26 cellular contexts compared by ENCODE assay signal in genomic region chr1:89530690-89531089, GRCh38. TPM values are rescaled to one million over a fixed set of nuclear protein-coding genes. Genes with fewer than 3 reads are reported as not detected.
DNase-seq lines count a peak whose midpoint lies in the region; ATAC-seq and TF ChIP-seq lines count a peak whose summit lies in the region.
"Had no signal": no experiment of that assay in that cellular context is flagged by ENCODE, and none has a peak within 500 bp of the region (broad histone marks: within the 10 kb centered on the region; RNA-seq: fewer than 3 reads in every experiment).

No MANE protein-coding gene starts in this region.

- H3K23ac ChIP-seq in H9 (ENCODE audit: insufficient read length, low read depth, low read length) (no peak overlapping the region), mesenchymal stem cell (ENCODE audit: low read length in 2 of 2) (no peak overlapping the region)

- H3K9me3 ChIP-seq in H9 (ENCODE audit: control insufficient read depth, low read depth, low read length) (no peaks in the 10 kb centered on the region), mesenchymal stem cell (ENCODE audit: control insufficient read depth, low read length) (no peaks in the 10 kb centered on the region), stomach (no peaks in the 10 kb centered on the region)
- H3K9me3 ChIP-seq: breast epithelium, SJCRH30, tibial nerve had no signal

- no CpG with 5 or more reads among the region's 7 CpGs for WGBS in H9 (ENCODE audit: extremely low coverage, insufficient read length, low lambda C conversion rate)
- WGBS in mesenchymal stem cell, result 80% methylated on average over 7 of the region's 7 CpGs
- WGBS in stomach, 5 donors, result 83 to 90% (median 86%) methylated on average over 7 of the region's 7 CpGs

- intact Hi-C loops in stomach (cut with DNase I; ENCODE audit: low total_unique reads), result no loop called here

- H3K27me3 ChIP-seq in H9 (ENCODE audit: insufficient read depth, low read length) (no peaks in the 10 kb centered on the region), mesenchymal stem cell (ENCODE audit: control insufficient read depth in 1 of 2, insufficient read depth in 1 of 2, low read length in 2 of 2) (no peaks in the 10 kb centered on the region), stomach (no peaks in the 10 kb centered on the region)
- H3K27me3 ChIP-seq: breast epithelium, SJCRH30, tibial nerve had no signal

- H3K4me1 Mint-ChIP-seq in H9, result peaks cover 28 to 40% of the 10 kb centered on the region in 2 experiments
- peaks cover 36% of the 10 kb centered on the region for H3K4me1 Mint-ChIP-seq in activated T-helper 17 cell treated with anti-CD3 and anti-CD28 coated beads, Interleukin-2, amount 50 U/mL, for 72 hours

- no peaks in the 10 kb centered on the region; a peak in 1 of 5 replicates for H3K9me3 Mint-ChIP-seq in H9
- peaks cover 5% of the 10 kb centered on the region for H3K9me3 Mint-ChIP-seq in activated T-helper 17 cell treated with anti-CD3 and anti-CD28 coated beads, Interleukin-2, amount 50 U/mL, for 72 hours
- H3K9me3 Mint-ChIP-seq: activated B cell treated with CpG ODN at 0.5 μM for 24 hours; activated CD4-positive, alpha-beta memory T cell treated with anti-CD3 and anti-CD28 coated beads for 36 hours; CD8-positive, alpha-beta T cell; natural killer cell had no signal

- H3K79me1 ChIP-seq in H9 (ENCODE audit: insufficient read depth, low read depth, low read length, poor library complexity, severe bottlenecking) (no peaks in the 10 kb centered on the region), mesenchymal stem cell (replicated peaks; ENCODE audit: low read length, poor library complexity, severe bottlenecking) (peaks cover 8% of the 10 kb centered on the region)

- H3K9ac ChIP-seq in H9 (ENCODE audit: extremely low read depth, insufficient read length, low read length) (no peak overlapping the region), mesenchymal stem cell (ENCODE audit: low read length) (no peak overlapping the region)
- H3K9ac ChIP-seq: KMS-11 had no signal

- H3K14ac ChIP-seq in H9 (ENCODE audit: insufficient read depth, low read length), result no peak overlapping the region
- no peak overlapping the region for H3K14ac ChIP-seq in mesenchymal stem cell (ENCODE audit: low read length in 2 of 2)

- no peak for TF ChIP-seq POLR2A in stomach (IDR thresholded peaks at IDR 0.05)

- no peak overlapping the region for H4K91ac ChIP-seq in H9 (ENCODE audit: insufficient read length, low read depth, low read length)
- H4K91ac ChIP-seq in mesenchymal stem cell (ENCODE audit: low read length), result peak overlapping the region; percentile 50

- no peak overlapping the region for H4K8ac ChIP-seq in H9 (replicated peaks; ENCODE audit: insufficient read length, low read depth, low read length)
- H4K8ac ChIP-seq in mesenchymal stem cell (ENCODE audit: low read length), result no peak overlapping the region

- H3K79me2 ChIP-seq in H9 (ENCODE audit: insufficient read depth, low read length), result peaks cover 27% of the 10 kb centered on the region; the same call in 1 of the 2 replicates

- H2BK5ac ChIP-seq in H9 (ENCODE audit: insufficient read length, low read length), result no peak overlapping the region
- no peak overlapping the region for H2BK5ac ChIP-seq in mesenchymal stem cell (ENCODE audit: low read depth, low read length, poor library complexity, severe bottlenecking)

- H2BK20ac ChIP-seq in H9 (ENCODE audit: low read depth, low read length, poor library complexity, severe bottlenecking), result no peak overlapping the region

- H2BK12ac ChIP-seq in H9 (ENCODE audit: insufficient read length, low read depth, low read length), result no peak overlapping the region
- no peak overlapping the region for H2BK12ac ChIP-seq in mesenchymal stem cell (ENCODE audit: low read length in 2 of 2)

- H3K23me2 ChIP-seq in H9 (ENCODE audit: insufficient read length, low read depth, low read length, poor library complexity, severe bottlenecking), result no peaks in the 10 kb centered on the region

- no peak for TF ChIP-seq EP300 in stomach (IDR thresholded peaks at IDR 0.05)

- TF ChIP-seq CTCF in H9 (conservative IDR thresholded peaks at IDR 0.05) (no peak), stomach (IDR thresholded peaks at IDR 0.05) (no peak)

- H3K27me3 Mint-ChIP-seq in H9 (ENCODE audit: low read depth), result no peaks in the 10 kb centered on the region
- H3K27me3 Mint-ChIP-seq in activated T-helper 17 cell treated with anti-CD3 and anti-CD28 coated beads, Interleukin-2, amount 50 U/mL, for 72 hours, result no peaks in the 10 kb centered on the region
- H3K27me3 Mint-ChIP-seq: activated B cell treated with CpG ODN at 0.5 μM for 24 hours; activated CD4-positive, alpha-beta memory T cell treated with anti-CD3 and anti-CD28 coated beads for 36 hours; B cell had no signal

- no peaks in the 10 kb centered on the region for H4K20me1 ChIP-seq in H9 (ENCODE audit: control insufficient read depth, insufficient read depth, insufficient read length)

- H2AFZ ChIP-seq in H9 (ENCODE audit: low read length) (no peak overlapping the region), mesenchymal stem cell (ENCODE audit: low read depth, low read length) (no peak overlapping the region)

- H3K36me3 ChIP-seq in mesenchymal stem cell (ENCODE audit: control insufficient read depth in 1 of 2, insufficient read depth in 2 of 2, low read depth in 1 of 2, low read length in 2 of 2) (no peaks in the 10 kb centered on the region), stomach (no peaks in the 10 kb centered on the region)
- H3K36me3 ChIP-seq: breast epithelium, SJCRH30 had no signal

- H2AK5ac ChIP-seq in H9 (ENCODE audit: insufficient read length, low read length) (no peak overlapping the region), mesenchymal stem cell (ENCODE audit: low read length, severe bottlenecking) (no peak overlapping the region)

- H3K4me1 ChIP-seq in H9 (ENCODE audit: insufficient read depth, low read length), result peaks cover 8% of the 10 kb centered on the region; the same call in 1 of the 2 replicates
- no peaks in the 10 kb centered on the region for H3K4me1 ChIP-seq in mesenchymal stem cell (ENCODE audit: control insufficient read depth, insufficient read depth, low read depth, low read length)
- H3K4me1 ChIP-seq in stomach, result peaks cover 11 to 36% (median 21%) of the 10 kb centered on the region in 4 donors
- H3K4me1 ChIP-seq: SJCRH30 had no signal

- H3K18ac ChIP-seq in H9 (ENCODE audit: insufficient read length, low read depth, low read length) (no peak overlapping the region), mesenchymal stem cell (ENCODE audit: low read depth in 1 of 2, low read length in 2 of 2) (no peak overlapping the region)

- H3K56ac ChIP-seq in H9 (ENCODE audit: insufficient read length, low read depth, low read length), result no peak overlapping the region

- peak overlapping the region; percentile 32 for H3K4me2 ChIP-seq in H9 (ENCODE audit: insufficient read depth, insufficient read length, low read length)
- H3K4me2 ChIP-seq in mesenchymal stem cell (ENCODE audit: low read length, poor library complexity, severe bottlenecking), result no peak overlapping the region
- H3K4me2 ChIP-seq: KMS-11 had no signal

- H4K5ac ChIP-seq in H9 (ENCODE audit: insufficient read length, low read depth, low read length), result no peak overlapping the region

- H3K36me3 Mint-ChIP-seq in H9 (ENCODE audit: insufficient read depth in 1 of 3, low read depth in 3 of 3), result peaks cover 8 to 15% (median 12%) of the 10 kb centered on the region in 3 experiments; a peak in 5 of 7 replicates
- peaks cover 18% of the 10 kb centered on the region for H3K36me3 Mint-ChIP-seq in activated T-helper 17 cell treated with anti-CD3 and anti-CD28 coated beads, Interleukin-2, amount 50 U/mL, for 72 hours (ENCODE audit: low read depth)
- H3K36me3 Mint-ChIP-seq: natural killer cell had no signal

- H2BK120ac ChIP-seq in H9 (ENCODE audit: low read depth, low read length, poor library complexity, severe bottlenecking) (no peak overlapping the region), mesenchymal stem cell (ENCODE audit: low read depth, low read length) (no peak overlapping the region)

- H2BK15ac ChIP-seq in H9 (ENCODE audit: low read depth, low read length), result no peak overlapping the region
- no peak overlapping the region for H2BK15ac ChIP-seq in mesenchymal stem cell (ENCODE audit: low read depth, poor library complexity, severe bottlenecking)

- DNase-seq in NCI-H82 (lab: John Stamatoyannopoulos, UW) (peak; percentile 33), NCI-H82 treated with DMSO at 0.1 percent for 48 hours (lab: John Stamatoyannopoulos, UW; ENCODE audit: unreplicated experiment) (no peak), H9 (peak; percentile 44), mesenchymal stem cell (no peak), stomach (no peak), putamen (ENCODE audit: low spot score) (no peak)
- DNase-seq: activated B cell treated with CpG ODN at 0.5 μM for 24 hours; activated CD4-positive, alpha-beta memory T cell treated with anti-CD3 and anti-CD28 coated beads for 36 hours; activated CD8-positive, alpha-beta memory T cell treated with anti-CD3 and anti-CD28 coated beads, Interleukin-2, amount 50 U/mL, for 4 hours; activated gamma-delta T cell; amniotic stem cell; CD8-positive, alpha-beta T cell; DMS153; effector CD4-positive, alpha-beta T cell; natural killer cell; NCI-H1436; NCI-H526; SJCRH30; stimulated activated naive CD4-positive, alpha-beta T cell treated with Interleukin-2 at 50 U/mL for 16 hours had no signal

- peak overlapping the region in 2 of 3 experiments; percentile 10 to 24; a peak in 2 of 7 replicates for H3K27ac Mint-ChIP-seq in H9
- no peak overlapping the region for H3K27ac Mint-ChIP-seq in activated T-helper 17 cell treated with anti-CD3 and anti-CD28 coated beads, Interleukin-2, amount 50 U/mL, for 72 hours
- H3K27ac Mint-ChIP-seq: activated B cell treated with CpG ODN at 0.5 μM for 24 hours; B cell; CD8-positive, alpha-beta T cell; natural killer cell had no signal

- H3T11ph ChIP-seq in H9 (ENCODE audit: low read length), result no peak overlapping the region

- peak overlapping the region in 1 of 2 experiments; percentile 1; a peak in 1 of 5 replicates for H3K4me3 Mint-ChIP-seq in H9
- H3K4me3 Mint-ChIP-seq in activated T-helper 17 cell treated with anti-CD3 and anti-CD28 coated beads, Interleukin-2, amount 50 U/mL, for 72 hours, result peak overlapping the region; percentile 34
- H3K4me3 Mint-ChIP-seq: activated B cell treated with CpG ODN at 0.5 μM for 24 hours; activated CD4-positive, alpha-beta memory T cell treated with anti-CD3 and anti-CD28 coated beads for 36 hours; B cell; CD8-positive, alpha-beta T cell; natural killer cell had no signal

- ATAC-seq in activated T-helper 17 cell treated with anti-CD3 and anti-CD28 coated beads, Interleukin-2, amount 50 U/mL, for 72 hours (replicated peaks), result no peak
- no peak for ATAC-seq in GM18873 (IDR thresholded peaks at IDR 0.05; ENCODE audit: low FRiP score, unreplicated experiment)
- ATAC-seq: CD8-positive, alpha-beta T cell; natural killer cell had no signal

- H3K27ac ChIP-seq in H9 (ENCODE audit: insufficient read length, low read depth, low read length) (no peak overlapping the region), mesenchymal stem cell (ENCODE audit: low read length, poor library complexity, severe bottlenecking) (no peak overlapping the region), stomach (no peak overlapping the region)
- H3K27ac ChIP-seq: breast epithelium, epithelial cell of prostate, KMS-11, SJCRH30, tibial nerve had no signal

- H3K4ac ChIP-seq in H9 (ENCODE audit: low read depth, low read length) (no peak overlapping the region), mesenchymal stem cell (ENCODE audit: low read depth in 1 of 2, low read length in 2 of 2) (no peak overlapping the region)

- H3K4me3 ChIP-seq in mesenchymal stem cell (ENCODE audit: insufficient read depth in 1 of 2, low read depth in 1 of 2, low read length in 2 of 2), result no peak overlapping the region
- H3K4me3 ChIP-seq in stomach, result no peak overlapping the region
- H3K4me3 ChIP-seq: breast epithelium, SJCRH30, tibial nerve had no signal

RNA-seq across cellular contexts. Expression of gene LRRC8B, which starts 6.1 kb away (rescaled TPM):
- total RNA-seq in H9 (2021), result 29.1 and 33.2 TPM in 2 replicates
- total RNA-seq in activated T-helper 17 cell treated with anti-CD3 and anti-CD28 coated beads, Interleukin-2, amount 50 U/mL, for 72 hours, result 10 to 100 TPM; 16.3 to 45.8 TPM
- 2.2 TPM for polyA plus RNA-seq in mesenchymal stem cell (2013, experiment 1 of 2)
- 2.2 TPM for polyA plus RNA-seq in mesenchymal stem cell (2013, experiment 2 of 2)
- 10 to 100 TPM in 4 of 5 donors, 1 to 10 TPM in 1; 1.2 to 27.4 (median 15.2) TPM for total RNA-seq in stomach
- polyA plus RNA-seq in stomach, result 1 to 10 TPM; 1.4 to 1.8 (median 1.6) TPM

Comparison
In these comparisons a context has a peak if more than half of its experiments do, and no peak if none do; other contexts are left out.
1. DNase-seq: peak in NCI-H82 (single experiment) and H9 (single experiment); none in NCI-H82 treated with DMSO at 0.1 percent for 48 hours (single experiment), mesenchymal stem cell (single experiment), stomach (single experiment) and putamen (single experiment).